ENCODE assay signal across 9 cellular contexts in genomic region chr10:93445097-93445960, GRCh38. TPM values are rescaled to one million over a fixed set of nuclear protein-coding genes. Genes with fewer than 3 reads are reported as not detected.
DNase-seq lines count a peak whose midpoint lies in the region; ATAC-seq and TF ChIP-seq lines count a peak whose summit lies in the region.
"Had no signal": no experiment of that assay in that cellular context is flagged by ENCODE, and none has a peak within 500 bp of the region (broad histone marks: within the 10 kb centered on the region; RNA-seq: fewer than 3 reads in every experiment).

No MANE protein-coding gene starts in this region.

- peak overlapping the region; percentile 32 for H3K9ac ChIP-seq in endodermal cell (ENCODE audit: extremely low read depth, low read length, poor library complexity, severe bottlenecking)

- H4K20me1 ChIP-seq in OCI-LY7 (ENCODE audit: insufficient read depth, low read length) = no peaks in the 10 kb centered on the region

- H3K27ac Mint-ChIP-seq in endodermal cell = peak overlapping the region; percentile 95
- H3K27ac Mint-ChIP-seq in type B pancreatic cell = peak overlapping the region; percentile 97
- H3K27ac Mint-ChIP-seq: T-helper 1 cell treated with Interleukin-12 subunit alpha and Interleukin-12 subunit beta and Interleukin-4 antibody, amounts not matched to agents 30 μg/mL and 1 μg/mL, for 36 hours had no signal

- in situ Hi-C loops in GM13977 (cut with MboI; ENCODE audit: low pct_unique_long_range_greater_than_20kb, low sequenced_read_pairs, unreplicated experiment) = no loop called here

- no peaks in the 10 kb centered on the region for H3K9me2 ChIP-seq in OCI-LY7 (ENCODE audit: insufficient read depth, low read length)

- H3K9me3 ChIP-seq in OCI-LY7 (ENCODE audit: low read length) (no peaks in the 10 kb centered on the region), endodermal cell (ENCODE audit: control insufficient read depth, low read length) (no peaks in the 10 kb centered on the region)

- no peak overlapping the region for H3K4me2 ChIP-seq in OCI-LY7 (ENCODE audit: low read length)

- H3K27me3 Mint-ChIP-seq in endodermal cell (ENCODE audit: insufficient read depth) (no peaks in the 10 kb centered on the region), type B pancreatic cell (no peaks in the 10 kb centered on the region)

- intact Hi-C loops in OCI-LY7 (cut with micrococcal nuclease; ENCODE audit: unreplicated experiment) = no loop called here

- H3K36me3 ChIP-seq in OCI-LY7 (ENCODE audit: insufficient read depth, low read length) (no peaks in the 10 kb centered on the region), endodermal cell (ENCODE audit: control insufficient read depth, insufficient read depth, low read length) (peaks cover 57% of the 10 kb centered on the region)

- no peaks in the 10 kb centered on the region for H3K27me3 ChIP-seq in endodermal cell (ENCODE audit: control insufficient read depth, insufficient read depth, low read length, poor library complexity, severe bottlenecking)

- H3K4me1 ChIP-seq in OCI-LY7 (ENCODE audit: insufficient read depth, low read length, poor library complexity, severe bottlenecking) (no peaks in the 10 kb centered on the region), endodermal cell (ENCODE audit: control insufficient read depth, insufficient read depth, low read length) (peaks cover 10% of the 10 kb centered on the region)

- WGBS in endodermal cell (ENCODE audit: insufficient coverage in 1 of 2, insufficient read length in 1 of 2), 2 experiments = 0 to 7% methylated on average over 7 to 8 of the region's 8 CpGs

- no TSS peak for BruUV-seq in OCI-LY7 (replicated peaks; lab: Mats Ljungman, UMichigan)

- H3K4me3 Mint-ChIP-seq in endodermal cell (peak overlapping the region; percentile 24), type B pancreatic cell (peak overlapping the region; percentile 65)
- H3K4me3 Mint-ChIP-seq: T-helper 1 cell treated with Interleukin-12 subunit alpha and Interleukin-12 subunit beta and Interleukin-4 antibody, amounts not matched to agents 30 μg/mL and 1 μg/mL, for 36 hours had no signal

- POLR2A ChIA-PET in OCI-LY7 (lab: Charles Lee) = interaction anchor here (0.6 to 1.0 kb wide), 3 partner anchors 14 to 242 kb away, joined by 3 to 4 read pairs (median 4); no protein-coding TSS in a partner anchor

- H3K9me3 Mint-ChIP-seq in endodermal cell (no peaks in the 10 kb centered on the region), type B pancreatic cell (no peaks in the 10 kb centered on the region)
- H3K9me3 Mint-ChIP-seq: T-helper 1 cell treated with Interleukin-12 subunit alpha and Interleukin-12 subunit beta and Interleukin-4 antibody, amounts not matched to agents 30 μg/mL and 1 μg/mL, for 36 hours had no signal

- no peaks in the 10 kb centered on the region for H3K79me2 ChIP-seq in OCI-LY7 (ENCODE audit: insufficient read depth, low read depth, low read length)

- peaks cover 53% of the 10 kb centered on the region for H3K4me1 Mint-ChIP-seq in endodermal cell
- peaks cover 50% of the 10 kb centered on the region for H3K4me1 Mint-ChIP-seq in type B pancreatic cell (ENCODE audit: unreplicated experiment)

- TF ChIP-seq CTCF in OCI-LY7 (conservative IDR thresholded peaks at IDR 0.05; ENCODE audit: low read length) (no peak), endodermal cell (conservative IDR thresholded peaks at IDR 0.05) (no peak), type B pancreatic cell (conservative IDR thresholded peaks at IDR 0.05) (no peak), GM13977 (IDR thresholded peaks at IDR 0.05; ENCODE audit: extremely low read depth, insufficient read depth, missing control alignments) (no peak)

- H2AFZ ChIP-seq in OCI-LY7 (ENCODE audit: low read length) = no peak overlapping the region

- peaks cover 20% of the 10 kb centered on the region for H3K36me3 Mint-ChIP-seq in endodermal cell (ENCODE audit: low read depth)
- peaks cover 10% of the 10 kb centered on the region for H3K36me3 Mint-ChIP-seq in type B pancreatic cell

- CTCF ChIA-PET in OCI-LY7 (lab: Charles Lee; ENCODE audit: unreplicated experiment) = no interaction called here

- H3K4me3 ChIP-seq in OCI-LY7 (ENCODE audit: low read depth, low read length, poor library complexity, severe bottlenecking) (no peak overlapping the region), endodermal cell (ENCODE audit: low read length) (no peak overlapping the region)

- no peak for ATAC-seq in GM21390 (IDR thresholded peaks at IDR 0.05; ENCODE audit: unreplicated experiment)

- peak; percentile 99 for DNase-seq in HT-29 (ENCODE audit: low spot score)
- DNase-seq in OCI-LY7 (ENCODE audit: low spot score) = peak; percentile 14
- peak; percentile 98 for DNase-seq in endodermal cell
- DNase-seq in lung microvascular endothelial cell (ENCODE audit: low read depth in 2 of 2) = peak; percentile 93 to 99
- DNase-seq in type B pancreatic cell (ENCODE audit: extremely low spot score, unreplicated experiment) = peak; percentile 83
- no peak for DNase-seq in GM13977 (ENCODE audit: low spot score)
- no peak for DNase-seq in germinal center (ENCODE audit: low spot score)

- H3K27ac ChIP-seq in OCI-LY7 (ENCODE audit: low read depth, low read length, poor library complexity, severe bottlenecking) (no peak overlapping the region), endodermal cell (ENCODE audit: low read depth, low read length) (peak overlapping the region; percentile 79)

RNA-seq across cellular contexts. Expression of gene MYOF, which starts 36.8 kb away (rescaled TPM):
- total RNA-seq in HT-29 (2014; rRNA removed; shearing (Covaris generic)) = 16.1 and 19.2 TPM in 2 replicates
- total RNA-seq in OCI-LY7 (2014; rRNA removed; shearing (Covaris generic)) = not detected in 2 replicates
- total RNA-seq in OCI-LY7 (2022) = 0.30 and 0.42 TPM in 2 replicates
- 10 to 100 TPM; 37.4 to 93.8 TPM for total RNA-seq in endodermal cell
- polyA plus RNA-seq in endodermal cell (2013, experiment 1 of 2) = 15.6 TPM
- polyA plus RNA-seq in endodermal cell (2013, experiment 2 of 2) = 21.2 TPM
- total RNA-seq in lung microvascular endothelial cell = 58.1 and 147 TPM in 2 replicates
- total RNA-seq in type B pancreatic cell (ENCODE audit: low replicate concordance) = 49.4 and 79.8 TPM in 2 replicates

RNA-seq across cellular contexts. Expression of gene CEP55, which starts 51.1 kb away (rescaled TPM):
- 38.1 and 42.0 TPM in 2 replicates for total RNA-seq in HT-29 (2014; rRNA removed; shearing (Covaris generic))
- total RNA-seq in OCI-LY7 (2014; rRNA removed; shearing (Covaris generic)) = 64.5 and 83.0 TPM in 2 replicates
- total RNA-seq in OCI-LY7 (2022) = 68.3 and 75.2 TPM in 2 replicates
- total RNA-seq in endodermal cell = 10 to 100 TPM; 50.3 to 66.8 TPM
- 39.2 TPM for polyA plus RNA-seq in endodermal cell (2013, experiment 1 of 2)
- polyA plus RNA-seq in endodermal cell (2013, experiment 2 of 2) = 45.6 TPM
- total RNA-seq in lung microvascular endothelial cell = 6.2 and 18.7 TPM in 2 replicates
- total RNA-seq in type B pancreatic cell (ENCODE audit: low replicate concordance) = 7.4 and 14.8 TPM in 2 replicates

Comparison
In these comparisons a context has a peak if more than half of its experiments do, and no peak if none do; other contexts are left out.
1. DNase-seq: peak in HT-29 (single experiment), OCI-LY7 (single experiment), endodermal cell (single experiment), lung microvascular endothelial cell (2 of 2) and type B pancreatic cell (single experiment); none in GM13977 (single experiment) and germinal center (single experiment).
2. RNA of gene MYOF, which starts 36.8 kb away (total RNA-seq): 37.4 to 93.8 TPM in endodermal cell, 58.1 to 147 TPM in lung microvascular endothelial cell, 49.4 to 79.8 TPM in type B pancreatic cell and 16.1 to 19.2 TPM in HT-29; 0.30 to 0.42 TPM in OCI-LY7; every median in the first group is over 10 times any median in the second.